In the genomic region with DNA sequence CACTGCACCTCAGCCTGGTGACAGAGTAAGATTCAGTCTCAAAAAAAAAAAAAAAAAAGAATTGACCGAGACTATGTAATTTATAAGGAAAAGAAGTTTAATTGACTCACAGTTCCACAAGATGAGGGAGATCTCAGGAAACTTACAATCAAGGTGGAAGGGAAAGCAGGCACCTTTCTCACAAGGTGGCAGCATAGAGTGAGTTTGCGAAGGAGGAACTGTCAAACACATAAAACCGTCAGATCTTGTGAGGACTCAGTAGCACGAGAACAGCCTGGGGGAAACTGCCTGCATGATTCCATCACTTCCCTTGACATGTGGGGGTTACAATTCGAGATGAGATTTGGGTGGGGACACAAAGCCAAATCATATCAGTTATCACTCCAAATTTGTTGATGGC, we compare ENCODE assay signal across 13 cellular contexts.
DNase-seq lines count a peak whose midpoint lies in the region; ATAC-seq and TF ChIP-seq lines count a peak whose summit lies in the region.
"Had no signal": no experiment of that assay in that cellular context is flagged by ENCODE, and none has a peak within 500 bp of the region (broad histone marks: within the 10 kb centered on the region; RNA-seq: fewer than 3 reads in every experiment).

No MANE protein-coding gene starts in this region.

- no peak overlapping the region for H3K4me3 Mint-ChIP-seq in activated naive CD8-positive, alpha-beta T cell treated with anti-CD3 and anti-CD28 coated beads, Interleukin-2, amount 50 U/mL, for 24 hours
- H3K4me3 Mint-ChIP-seq: activated T-cell treated with anti-CD3 and anti-CD28 coated beads, Interleukin-2, amount 50 U/mL, for 4 hours; effector memory CD8-positive, alpha-beta T cell; memory B cell had no signal

- ATAC-seq in GM21529 (IDR thresholded peaks at IDR 0.05; ENCODE audit: unreplicated experiment) (peak; percentile 58), PC-3 (no peak), GM21619 (IDR thresholded peaks at IDR 0.05; ENCODE audit: unreplicated experiment) (no peak)
- ATAC-seq in stimulated activated naive CD8-positive, alpha-beta T cell treated with anti-CD3 and anti-CD28 coated beads, Interleukin-15, Interleukin-2, amounts not matched to agents 100 U/mL and 50 U/mL, for 24 hours: no peak
- no peak for ATAC-seq in activated naive CD8-positive, alpha-beta T cell treated with anti-CD3 and anti-CD28 coated beads, Interleukin-2, amount 50 U/mL, for 24 hours
- ATAC-seq: activated T-cell treated with anti-CD3 and anti-CD28 coated beads, Interleukin-2, amount 50 U/mL, for 4 hours; effector memory CD8-positive, alpha-beta T cell; psoas muscle had no signal

- no peaks in the 10 kb centered on the region for H3K79me2 ChIP-seq in PC-3 (ENCODE audit: low read length)

- POLR2A ChIA-PET in GM10248 (lab: Yijun Ruan, JAX) (no interaction called here), PC-3 (lab: Charles Lee; ENCODE audit: unreplicated experiment) (no interaction called here)

- no peaks in the 10 kb centered on the region for H3K9me3 Mint-ChIP-seq in activated naive CD8-positive, alpha-beta T cell treated with anti-CD3 and anti-CD28 coated beads, Interleukin-2, amount 50 U/mL, for 24 hours

- peak; percentile 7 for TF ChIP-seq CTCF in GM10248 (IDR thresholded peaks at IDR 0.05; ENCODE audit: control extremely low read depth, extremely low read depth, low read depth, missing control alignments)
- TF ChIP-seq CTCF in PC-3 (conservative IDR thresholded peaks at IDR 0.05; ENCODE audit: low read depth, low read length): peak; percentile 57

- CTCF ChIA-PET in GM10248 (lab: Yijun Ruan, JAX) (no interaction called here), PC-3 (lab: Charles Lee) (no interaction called here)

- H2AFZ ChIP-seq in PC-3 (ENCODE audit: low read length): no peak overlapping the region

- intact Hi-C loops in PC-3 (cut with micrococcal nuclease): no loop called here

- no peak for DNase-seq in GM10248 (ENCODE audit: extremely low spot score)
- DNase-seq in PC-3: peak; percentile 61
- DNase-seq in kidney glomerular epithelial cell (lab: John Stamatoyannopoulos, UW): peak; percentile 16
- no peak for DNase-seq in stimulated activated naive CD8-positive, alpha-beta T cell treated with anti-CD3 and anti-CD28 coated beads, Interleukin-15, Interleukin-2, amounts not matched to agents 100 U/mL and 50 U/mL, for 24 hours
- DNase-seq in activated naive CD8-positive, alpha-beta T cell treated with anti-CD3 and anti-CD28 coated beads, Interleukin-2, amount 50 U/mL, for 24 hours: no peak
- no peak for DNase-seq in midbrain (lab: John Stamatoyannopoulos, UW)
- DNase-seq: activated T-cell treated with anti-CD3 and anti-CD28 coated beads, Interleukin-2, amount 50 U/mL, for 4 hours; effector memory CD8-positive, alpha-beta T cell; NCI-H1417 treated with DMSO at 0.1 percent for 48 hours; psoas muscle had no signal

- no peaks in the 10 kb centered on the region for H3K27me3 ChIP-seq in PC-3 (ENCODE audit: low read length)

- H3K4me1 Mint-ChIP-seq in activated naive CD8-positive, alpha-beta T cell treated with anti-CD3 and anti-CD28 coated beads, Interleukin-2, amount 50 U/mL, for 24 hours: no peaks in the 10 kb centered on the region
- H3K4me1 Mint-ChIP-seq: memory B cell had no signal

- no peaks in the 10 kb centered on the region for H3K4me1 ChIP-seq in PC-3 (ENCODE audit: insufficient read depth, low read length)
- H3K4me1 ChIP-seq: psoas muscle had no signal

- H3K4me2 ChIP-seq in PC-3 (ENCODE audit: low read length): no peak overlapping the region

- H3K27ac Mint-ChIP-seq in activated naive CD8-positive, alpha-beta T cell treated with anti-CD3 and anti-CD28 coated beads, Interleukin-2, amount 50 U/mL, for 24 hours: no peak overlapping the region
- H3K27ac Mint-ChIP-seq: effector memory CD8-positive, alpha-beta T cell; memory B cell had no signal

- H3K9ac ChIP-seq in PC-3 (ENCODE audit: low read length): no peak overlapping the region

- no peaks in the 10 kb centered on the region for H3F3A ChIP-seq in PC-3 (ENCODE audit: low read length, unreplicated experiment)

- no peaks in the 10 kb centered on the region for H3K36me3 Mint-ChIP-seq in activated naive CD8-positive, alpha-beta T cell treated with anti-CD3 and anti-CD28 coated beads, Interleukin-2, amount 50 U/mL, for 24 hours (ENCODE audit: low read depth)
- H3K36me3 Mint-ChIP-seq: memory B cell had no signal

- no peaks in the 10 kb centered on the region for H3K9me2 ChIP-seq in PC-3 (replicated peaks; ENCODE audit: low read length)

- no peak overlapping the region for H3K4me3 ChIP-seq in PC-3 (ENCODE audit: low read length)
- H3K4me3 ChIP-seq: psoas muscle had no signal

- H3K9me3 ChIP-seq in PC-3 (ENCODE audit: low read length): no peaks in the 10 kb centered on the region
- H3K9me3 ChIP-seq: psoas muscle had no signal

- no peak overlapping the region for H3K27ac ChIP-seq in PC-3 (ENCODE audit: low read length)
- H3K27ac ChIP-seq: psoas muscle had no signal

- H3K36me3 ChIP-seq in PC-3 (ENCODE audit: low read depth, low read length): no peaks in the 10 kb centered on the region

- H4K20me1 ChIP-seq in PC-3 (ENCODE audit: low read length): no peaks in the 10 kb centered on the region

- H3K27me3 Mint-ChIP-seq in activated naive CD8-positive, alpha-beta T cell treated with anti-CD3 and anti-CD28 coated beads, Interleukin-2, amount 50 U/mL, for 24 hours: no peaks in the 10 kb centered on the region
- H3K27me3 Mint-ChIP-seq: effector memory CD8-positive, alpha-beta T cell had no signal

- no TSS peak for BruUV-seq in PC-3 (replicated peaks; lab: Mats Ljungman, UMichigan)

Comparison
In these comparisons a context has a peak if more than half of its experiments do, and no peak if none do; other contexts are left out.
1. DNase-seq: peak in PC-3 (single experiment) and kidney glomerular epithelial cell (single experiment); none in GM10248 (single experiment), stimulated activated naive CD8-positive, alpha-beta T cell treated with anti-CD3 and anti-CD28 coated beads, Interleukin-15, Interleukin-2, amounts not matched to agents 100 U/mL and 50 U/mL, for 24 hours (single experiment), activated naive CD8-positive, alpha-beta T cell treated with anti-CD3 and anti-CD28 coated beads, Interleukin-2, amount 50 U/mL, for 24 hours (single experiment) and midbrain (single experiment).